Comparison of ENCODE assay signal across 11 cellular contexts in the genomic region with DNA sequence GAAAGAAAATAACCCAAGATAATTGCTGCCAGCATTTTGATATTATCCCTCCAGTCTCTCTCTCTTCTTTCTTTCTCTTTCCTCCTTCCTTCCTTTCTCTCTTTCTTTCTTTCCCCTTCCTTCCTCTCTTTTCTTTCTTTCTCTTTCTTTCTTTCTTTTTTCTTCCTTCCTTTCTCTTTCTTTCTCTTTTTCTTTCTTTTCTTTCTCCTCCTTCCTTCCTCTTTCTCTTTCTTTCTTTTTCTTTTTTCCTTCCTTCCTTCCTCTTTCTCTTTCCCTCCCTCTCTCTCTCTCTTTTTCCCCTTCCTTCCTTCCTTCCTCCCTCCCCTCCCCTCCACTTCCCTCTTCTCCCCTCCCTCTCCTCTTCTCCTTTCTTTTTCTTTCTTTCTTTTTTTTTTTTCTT. TPM values are rescaled to one million over a fixed set of nuclear protein-coding genes. Genes with fewer than 3 reads are reported as not detected.
"Had no signal": no experiment of that assay in that cellular context is flagged by ENCODE, and none has a peak within 500 bp of the region (broad histone marks: within the 10 kb centered on the region; RNA-seq: fewer than 3 reads in every experiment).

No MANE protein-coding gene starts in this region.

- H2AFZ ChIP-seq: GM23248, GM23338 had no signal

- H3K27ac Mint-ChIP-seq: GM23338, H9, HFFc6 had no signal

- H3K4me1 Mint-ChIP-seq: GM23338, H9 had no signal

- DNase-seq: GM23248, GOT3, H7, H9, HCEC 1CT, HFFc6 had no signal

- H3K27ac ChIP-seq: GM23248 had no signal

- H3K4me3 ChIP-seq: GM23248, GM23338, HAP-1 had no signal

- H3K4me1 ChIP-seq: HAP-1 had no signal

- H3K36me3 ChIP-seq: HAP-1 had no signal

- H3K4me2 ChIP-seq: GM23338 had no signal

- FAIRE-seq: H1, H54 had no signal

- H3K4me3 Mint-ChIP-seq: GM23338, H9, HFFc6 had no signal

- ATAC-seq: GM23338, HCT116 had no signal

- H3K9me3 Mint-ChIP-seq: GM23338 had no signal

- H3K9ac ChIP-seq: GM23248 had no signal

- H3K9me3 ChIP-seq: HAP-1 had no signal

RNA-seq across cellular contexts. Expression of a gene that starts 32.6 kb away (rescaled TPM):
- total RNA-seq: HFFc6 had no signal
